In genomic region chr17:60135160-60135950, GRCh38 we compare ENCODE assay signal across 8 cellular contexts. TPM values are rescaled to one million over a fixed set of nuclear protein-coding genes. Genes with fewer than 3 reads are reported as not detected.
DNase-seq lines count a peak whose midpoint lies in the region; ATAC-seq and TF ChIP-seq lines count a peak whose summit lies in the region.

No MANE protein-coding gene starts in this region.

- H3K4me3 ChIP-seq in right atrium auricular region, result peak overlapping the region; percentile 67 to 78
- H3K4me3 ChIP-seq in psoas muscle, result peak overlapping the region; percentile 86
- H3K4me3 ChIP-seq in uterus, result peak overlapping the region; percentile 51 to 60

- H3K27ac Mint-ChIP-seq in T-helper 1 cell treated with Interleukin-12 subunit alpha and Interleukin-12 subunit beta and Interleukin-4 antibody, amounts not matched to agents 30 μg/mL and 1 μg/mL, for 36 hours, result peak overlapping the region; percentile 81

- H3K27ac ChIP-seq in angular gyrus (ENCODE audit: low read depth, low read length), result peak overlapping the region; percentile 13
- H3K27ac ChIP-seq in right atrium auricular region, result peak overlapping the region; percentile 67 to 83
- H3K27ac ChIP-seq in psoas muscle, result peak overlapping the region; percentile 75
- peak overlapping the region; percentile 62 to 73 for H3K27ac ChIP-seq in uterus

- peak overlapping the region; percentile 95 for H3K4me3 Mint-ChIP-seq in T-helper 1 cell treated with Interleukin-12 subunit alpha and Interleukin-12 subunit beta and Interleukin-4 antibody, amounts not matched to agents 30 μg/mL and 1 μg/mL, for 36 hours

- H3K27me3 Mint-ChIP-seq in T-helper 1 cell treated with Interleukin-12 subunit alpha and Interleukin-12 subunit beta and Interleukin-4 antibody, amounts not matched to agents 30 μg/mL and 1 μg/mL, for 36 hours (ENCODE audit: low read depth), result peaks cover 32% of the 10 kb centered on the region

- DNase-seq in GF-D8 (lab: John Stamatoyannopoulos, UW) (peak; percentile 70), HCEC 1CT (peak; percentile 78), NCI-H1092 treated with DMSO at 0.1 percent for 48 hours (lab: John Stamatoyannopoulos, UW) (peak; percentile 92), right atrium auricular region (ENCODE audit: low spot score) (peak; percentile 91), psoas muscle (peak; percentile 89 to 93), uterus (peak; percentile 79 to 83)

- peaks cover 0 to 41% of the 10 kb centered on the region in 2 donors for H3K4me1 ChIP-seq in right atrium auricular region
- peaks cover 6% of the 10 kb centered on the region for H3K4me1 ChIP-seq in psoas muscle
- H3K4me1 ChIP-seq in uterus, result no peaks in the 10 kb centered on the region

- H3K36me3 ChIP-seq in right atrium auricular region (no peaks in the 10 kb centered on the region), psoas muscle (ENCODE audit: insufficient read depth in 1 of 2, low read depth in 1 of 2) (no peaks in the 10 kb centered on the region), uterus (no peaks in the 10 kb centered on the region)

- peaks cover 0 to 16% of the 10 kb centered on the region in 2 donors for H3K27me3 ChIP-seq in right atrium auricular region
- H3K27me3 ChIP-seq in psoas muscle (ENCODE audit: insufficient read depth in 3 of 3, low read length in 2 of 3), result peaks cover 0 to 21% (median 17%) of the 10 kb centered on the region in 3 donors
- peaks cover 8 to 15% of the 10 kb centered on the region in 2 donors for H3K27me3 ChIP-seq in uterus

- TF ChIP-seq POLR2A in uterus (IDR thresholded peaks at IDR 0.05), result peak in 1 of 2 donors; percentile 52

- H3K36me3 Mint-ChIP-seq in T-helper 1 cell treated with Interleukin-12 subunit alpha and Interleukin-12 subunit beta and Interleukin-4 antibody, amounts not matched to agents 30 μg/mL and 1 μg/mL, for 36 hours (ENCODE audit: low read depth), result peaks cover 19% of the 10 kb centered on the region

- WGBS in psoas muscle, 3 donors, result 2% methylated on average over 48 to 53 of the region's 53 CpGs

- intact Hi-C loops in psoas muscle (cut with DNase I) (no loop called here), uterus (cut with DNase I; ENCODE audit: low total_unique reads) (no loop called here)

- no peak for TF ChIP-seq CTCF in right atrium auricular region (IDR thresholded peaks at IDR 0.05)
- TF ChIP-seq CTCF in psoas muscle (IDR thresholded peaks at IDR 0.05), result no peak
- peak in 1 of 4 experiments; percentile 30 for TF ChIP-seq CTCF in uterus (IDR thresholded peaks at IDR 0.05)

- peaks cover 22% of the 10 kb centered on the region for H3K4me1 Mint-ChIP-seq in T-helper 1 cell treated with Interleukin-12 subunit alpha and Interleukin-12 subunit beta and Interleukin-4 antibody, amounts not matched to agents 30 μg/mL and 1 μg/mL, for 36 hours (ENCODE audit: low read depth)

- H3K9me3 ChIP-seq in right atrium auricular region, result no peaks in the 10 kb centered on the region
- H3K9me3 ChIP-seq in psoas muscle, result no peaks in the 10 kb centered on the region
- no peaks in the 10 kb centered on the region for H3K9me3 ChIP-seq in uterus

- peak; percentile 96 to 99 (median 98) for ATAC-seq in psoas muscle

- no peaks in the 10 kb centered on the region for H3K9me3 Mint-ChIP-seq in T-helper 1 cell treated with Interleukin-12 subunit alpha and Interleukin-12 subunit beta and Interleukin-4 antibody, amounts not matched to agents 30 μg/mL and 1 μg/mL, for 36 hours

RNA-seq across cellular contexts. Expression of gene CA4, which starts 14.4 kb away (rescaled TPM):
- 1 to 10 TPM; 1.7 to 4.0 TPM for total RNA-seq in right atrium auricular region
- 10 to 100 TPM in 3 of 4 donors, 1 to 10 TPM in 1; 8.9 to 13.6 (median 11.6) TPM for total RNA-seq in psoas muscle
- 10 to 100 TPM; 10.2 to 16.6 (median 14.4) TPM for polyA plus RNA-seq in psoas muscle
- total RNA-seq in uterus, result 10 to 100 TPM in 2 of 4 donors, 1 to 10 TPM in 2; 2.6 to 22.5 (median 11.0) TPM

RNA-seq across cellular contexts. Expression of gene HEATR6, which starts 56.6 kb away (rescaled TPM):
- 10 to 100 TPM; 11.4 to 19.0 TPM for total RNA-seq in right atrium auricular region
- 10 to 100 TPM in 2 of 4 donors, 1 to 10 TPM in 2; 6.9 to 11.9 (median 10.0) TPM for total RNA-seq in psoas muscle
- 1 to 10 TPM; 3.3 to 7.6 (median 6.7) TPM for polyA plus RNA-seq in psoas muscle
- 10 to 100 TPM in 2 of 4 donors, 1 to 10 TPM in 2; 5.6 to 36.4 (median 15.9) TPM for total RNA-seq in uterus

Comparison
In these comparisons a context has a peak if more than half of its experiments do, and no peak if none do; other contexts are left out.
1. Peak in every context shown above with its lines: DNase-seq, ATAC-seq, H3K4me3 ChIP-seq and H3K27ac ChIP-seq.
2. H3K27ac ChIP-seq: peak in every context shown above with its lines; median percentile 75 in right atrium auricular region; 75 in psoas muscle; 68 in uterus; 13 in angular gyrus.